Comparison of ENCODE assay signal across 26 cellular contexts in genomic region chrX:44234116-44234515, GRCh38.
"Had no signal": no experiment of that assay in that cellular context is flagged by ENCODE, and none has a peak within 500 bp of the region (broad histone marks: within the 10 kb centered on the region; RNA-seq: fewer than 3 reads in every experiment).

No MANE protein-coding gene starts in this region.

- H2AFZ ChIP-seq: hepatocyte had no signal

- ATAC-seq: effector memory CD8-positive, alpha-beta T cell; gastroesophageal sphincter; heart left ventricle; left cardiac atrium; left lung; naive thymus-derived CD4-positive, alpha-beta T cell; right lobe of liver; stimulated activated naive B cell treated with anti-CD40 and anti-IgM and Interleukin-4, amounts not matched to agents 10 μg/mL and 1 μg/mL and 100 μg/mL, for 72 hours; upper lobe of right lung had no signal

- H3K27ac ChIP-seq: gastroesophageal sphincter, heart left ventricle, hepatocyte, left lung, ovary, right lobe of liver, thoracic aorta, tibial nerve, upper lobe of right lung, uterus had no signal

- H3K4me1 ChIP-seq: gastroesophageal sphincter, heart left ventricle, left lung, right lobe of liver, tibial nerve, upper lobe of right lung, uterus had no signal

- H3K4me1 Mint-ChIP-seq: stimulated activated naive B cell treated with anti-CD40 and anti-IgM and Interleukin-4, amounts not matched to agents 10 μg/mL and 1 μg/mL and 100 μg/mL, for 72 hours had no signal

- H3K27ac Mint-ChIP-seq: effector memory CD8-positive, alpha-beta T cell; nephron progenitor cell; stimulated activated naive B cell treated with anti-CD40 and anti-IgM and Interleukin-4, amounts not matched to agents 10 μg/mL and 1 μg/mL and 100 μg/mL, for 72 hours; stimulated activated naive CD8-positive, alpha-beta T cell treated with anti-CD3 and anti-CD28 coated beads, Interleukin-15, Interleukin-2, amounts not matched to agents 100 ng/mL and 50 ng/mL, for 24 hours had no signal

- H3K27me3 ChIP-seq: gastroesophageal sphincter, hepatocyte, left lung, ovary, upper lobe of right lung, uterus had no signal

- DNase-seq: cerebellar nuclear complex; cortex of kidney; effector memory CD8-positive, alpha-beta T cell; heart left ventricle; left cardiac atrium; left lung; mesendoderm; midbrain; naive thymus-derived CD4-positive, alpha-beta T cell; nephron progenitor cell; occipital lobe; ovary; retina; right lobe of liver; small intestine; stimulated activated CD4-positive, alpha-beta T cell treated with anti-CD3 and anti-CD28 coated beads, Interleukin-15, amount 100 ng/mL, for 24 hours; stimulated activated CD4-positive, alpha-beta T cell treated with anti-CD3 and anti-CD28 coated beads, Interleukin-2, amount 100 ng/mL, for 48 hours; stimulated activated naive B cell treated with anti-CD40 and anti-IgM and Interleukin-4, amounts not matched to agents 10 μg/mL and 1 μg/mL and 100 μg/mL, for 72 hours; upper lobe of right lung; uterus had no signal

- H3K4me3 ChIP-seq: gastroesophageal sphincter, heart left ventricle, hepatocyte, left lung, ovary, right lobe of liver, thoracic aorta, tibial nerve, upper lobe of right lung, uterus had no signal

- H3K4me3 Mint-ChIP-seq: effector memory CD8-positive, alpha-beta T cell; naive thymus-derived CD4-positive, alpha-beta T cell; nephron progenitor cell; stimulated activated naive B cell treated with anti-CD40 and anti-IgM and Interleukin-4, amounts not matched to agents 10 μg/mL and 1 μg/mL and 100 μg/mL, for 72 hours; stimulated activated naive CD8-positive, alpha-beta T cell treated with anti-CD3 and anti-CD28 coated beads, Interleukin-15, Interleukin-2, amounts not matched to agents 100 ng/mL and 50 ng/mL, for 24 hours had no signal

- H3K4me2 ChIP-seq: hepatocyte had no signal

- H3K36me3 Mint-ChIP-seq: stimulated activated naive B cell treated with anti-CD40 and anti-IgM and Interleukin-4, amounts not matched to agents 10 μg/mL and 1 μg/mL and 100 μg/mL, for 72 hours had no signal

- H3K9me3 Mint-ChIP-seq: effector memory CD8-positive, alpha-beta T cell; stimulated activated naive B cell treated with anti-CD40 and anti-IgM and Interleukin-4, amounts not matched to agents 10 μg/mL and 1 μg/mL and 100 μg/mL, for 72 hours; stimulated activated naive CD8-positive, alpha-beta T cell treated with anti-CD3 and anti-CD28 coated beads, Interleukin-15, Interleukin-2, amounts not matched to agents 100 ng/mL and 50 ng/mL, for 24 hours had no signal

- H3K79me2 ChIP-seq: hepatocyte had no signal

- FAIRE-seq: endometrium, small intestine had no signal

- H3K27me3 Mint-ChIP-seq: stimulated activated naive CD8-positive, alpha-beta T cell treated with anti-CD3 and anti-CD28 coated beads, Interleukin-15, Interleukin-2, amounts not matched to agents 100 ng/mL and 50 ng/mL, for 24 hours had no signal

- H3K9me3 ChIP-seq: gastroesophageal sphincter, heart left ventricle, left lung, ovary, right lobe of liver, thoracic aorta, tibial nerve, upper lobe of right lung, uterus had no signal

- H3K36me3 ChIP-seq: gastroesophageal sphincter, heart left ventricle, left lung, ovary, right lobe of liver, thoracic aorta, tibial nerve, upper lobe of right lung, uterus had no signal
